ENCODE assay signal across 1 cellular context in genomic region chr14:34685819-34686428, GRCh38.
TF ChIP-seq lines count a peak whose summit lies in the region.

No MANE protein-coding gene starts in this region.

TF ChIP-seq in H1, 55 proteins besides CTCF, POLR2A, EP300 and RAD21:
- TF ChIP-seq SUZ12 (IDR thresholded peaks at IDR 0.05; ENCODE audit: low read length) (no peak), BCL11A (IDR thresholded peaks at IDR 0.05; ENCODE audit: low read depth in 2 of 2, low read length in 2 of 2) (no peak), CREB1 (IDR thresholded peaks at IDR 0.05) (no peak), SP1 (IDR thresholded peaks at IDR 0.05; ENCODE audit: low read depth, low read length) (no peak), YY1 (IDR thresholded peaks at IDR 0.05; ENCODE audit: low read depth, low read length) (no peak), NRF1 (IDR thresholded peaks at IDR 0.05; ENCODE audit: low read depth, low read length) (no peak), RFX5 (IDR thresholded peaks at IDR 0.05; ENCODE audit: borderline replicate concordance, low read depth, low read length) (no peak), GABPA (IDR thresholded peaks at IDR 0.05; ENCODE audit: borderline replicate concordance, insufficient read depth, low read length) (no peak), MAX (IDR thresholded peaks at IDR 0.05) (no peak), RXRA (IDR thresholded peaks at IDR 0.05; ENCODE audit: insufficient read depth, low read depth, low read length) (no peak), EGR1 (IDR thresholded peaks at IDR 0.05; ENCODE audit: borderline replicate concordance, low read depth, low read length) (no peak), SP2 (IDR thresholded peaks at IDR 0.05; ENCODE audit: low read length) (no peak)
